In genomic region chr1:150535511-150536281, GRCh38 we compare ENCODE assay signal across 1 cellular context.
TF ChIP-seq lines count a peak whose summit lies in the region.

No MANE protein-coding gene starts in this region.

TF ChIP-seq in SK-N-SH treated with all-trans-retinoic acid at 6 μM for 48 hours, 23 proteins besides CTCF, POLR2A, EP300 and RAD21 (continued from another document):
- TF ChIP-seq CSRNP3 (CRISPR knock-in tag; IDR thresholded peaks at IDR 0.05) (no peak), TOX (CRISPR knock-in tag; IDR thresholded peaks at IDR 0.05; ENCODE audit: borderline replicate concordance) (no peak), ZFP3 (CRISPR knock-in tag; IDR thresholded peaks at IDR 0.05) (no peak), ZNF70 (CRISPR knock-in tag; IDR thresholded peaks at IDR 0.05) (no peak), ISL1 (CRISPR knock-in tag; IDR thresholded peaks at IDR 0.05) (no peak)
- TF ChIP-seq, protein P1, sequence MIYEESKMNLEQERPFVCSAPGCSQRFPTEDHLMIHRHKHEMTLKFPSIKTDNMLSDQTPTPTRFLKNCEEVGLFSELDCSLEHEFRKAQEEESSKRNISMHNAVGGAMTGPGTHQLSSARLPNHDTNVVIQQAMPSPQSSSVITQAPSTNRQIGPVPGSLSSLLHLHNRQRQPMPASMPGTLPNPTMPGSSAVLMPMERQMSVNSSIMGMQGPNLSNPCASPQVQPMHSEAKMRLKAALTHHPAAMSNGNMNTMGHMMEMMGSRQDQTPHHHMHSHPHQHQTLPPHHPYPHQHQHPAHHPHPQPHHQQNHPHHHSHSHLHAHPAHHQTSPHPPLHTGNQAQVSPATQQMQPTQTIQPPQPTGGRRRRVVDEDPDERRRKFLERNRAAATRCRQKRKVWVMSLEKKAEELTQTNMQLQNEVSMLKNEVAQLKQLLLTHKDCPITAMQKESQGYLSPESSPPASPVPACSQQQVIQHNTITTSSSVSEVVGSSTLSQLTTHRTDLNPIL (CRISPR knock-in tag; IDR thresholded peaks at IDR 0.05; ENCODE audit: low read depth) = no peak
